ENCODE assay signal across 13 cellular contexts in the genomic region with DNA sequence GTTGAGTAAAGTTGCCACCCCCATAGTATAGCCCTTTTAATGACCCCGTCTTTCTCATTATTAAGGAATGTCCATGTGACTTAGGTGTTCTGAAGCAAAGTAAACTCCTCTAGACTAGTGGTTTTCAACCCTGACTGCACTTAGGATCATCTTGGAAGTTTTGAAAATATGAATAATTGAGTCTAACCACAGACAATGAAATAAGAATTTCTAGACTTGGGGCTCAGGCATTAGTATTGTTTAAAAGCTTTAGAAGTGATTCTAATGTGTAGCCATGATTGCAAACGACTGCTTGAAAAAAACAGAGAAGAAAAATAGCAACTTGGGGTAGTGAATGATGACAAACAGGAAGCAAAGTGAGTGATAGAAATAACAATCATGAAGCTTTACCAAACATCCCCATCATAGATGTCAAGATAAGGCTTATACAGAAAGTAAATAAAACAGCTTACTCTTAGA. TPM values are rescaled to one million over a fixed set of nuclear protein-coding genes. Genes with fewer than 3 reads are reported as not detected.
A peak's percentile ranks its signal among the peaks of the same experiment; 100 is the strongest.
DNase-seq lines count a peak whose midpoint lies in the region; ATAC-seq and TF ChIP-seq lines count a peak whose summit lies in the region.
"Had no signal": no experiment of that assay in that cellular context is flagged by ENCODE, and none has a peak within 500 bp of the region (broad histone marks: within the 10 kb centered on the region; RNA-seq: fewer than 3 reads in every experiment).

No MANE protein-coding gene starts in this region.

- TF ChIP-seq RAD21 in IMR-90 (IDR thresholded peaks at IDR 0.05; ENCODE audit: low read length): no peak

- H3K9ac ChIP-seq in IMR-90 (ENCODE audit: low read depth, low read length): no peak overlapping the region

- H4K91ac ChIP-seq in IMR-90 (ENCODE audit: insufficient read depth, low read depth, low read length): no peak overlapping the region

- H2AK5ac ChIP-seq in IMR-90 (ENCODE audit: low read depth, low read length): no peak overlapping the region

- H3K23ac ChIP-seq in IMR-90 (ENCODE audit: low read depth, low read length): no peak overlapping the region; the same call in 1 of the 2 replicates

- no peak overlapping the region for H2BK120ac ChIP-seq in IMR-90 (ENCODE audit: low read depth, low read length)

- TF ChIP-seq POLR2A in IMR-90 (IDR thresholded peaks at IDR 0.05; ENCODE audit: low read depth, low read length) (no peak), body of pancreas (IDR thresholded peaks at IDR 0.05) (no peak)

- H4K8ac ChIP-seq in IMR-90 (ENCODE audit: low read depth in 2 of 2, low read length in 2 of 2): no peak overlapping the region

- TF ChIP-seq CTCF in IMR-90 (conservative IDR thresholded peaks at IDR 0.05; ENCODE audit: low read depth, low read length): no peak
- no peak for TF ChIP-seq CTCF in body of pancreas (IDR thresholded peaks at IDR 0.05)
- TF ChIP-seq CTCF in left lung (IDR thresholded peaks at IDR 0.05): no peak
- TF ChIP-seq CTCF in right atrium auricular region (IDR thresholded peaks at IDR 0.05): no peak

- no peak overlapping the region for H3K14ac ChIP-seq in IMR-90 (replicated peaks; ENCODE audit: low read depth, low read length)

- dilution Hi-C loops in IMR-90 (cut with HindIII; ENCODE audit: low sequenced_read_pairs, unreplicated experiment): no loop called here

- H3K27ac ChIP-seq in IMR-90 (ENCODE audit: insufficient read depth, low read length) (no peak overlapping the region), body of pancreas (no peak overlapping the region), left lung (no peak overlapping the region), right atrium auricular region (no peak overlapping the region)
- H3K27ac ChIP-seq: skin epidermis had no signal

- H3K9me3 ChIP-seq in IMR-90 (ENCODE audit: control insufficient read depth, insufficient read depth, low read length) (no peaks in the 10 kb centered on the region), body of pancreas (no peaks in the 10 kb centered on the region), left lung (no peaks in the 10 kb centered on the region), right atrium auricular region (peaks cover 0 to 10% of the 10 kb centered on the region in 2 donors)

- no peak overlapping the region for H2AFZ ChIP-seq in IMR-90 (replicated peaks; ENCODE audit: low read length, poor library complexity)

- CTCF ChIA-PET in IMR-90 (lab: Yijun Ruan, JAX): interaction anchor here (1.1 kb wide), 1 partner anchor 10 kb away, joined by 3 read pairs; no protein-coding TSS in a partner anchor

- H3K4ac ChIP-seq in IMR-90 (ENCODE audit: low read depth, low read length): no peak overlapping the region

- H2BK15ac ChIP-seq in IMR-90 (ENCODE audit: low read depth, low read length): no peak overlapping the region

- H3K27me3 ChIP-seq in IMR-90 (ENCODE audit: control insufficient read depth, insufficient read depth, low read length): no peaks in the 10 kb centered on the region
- H3K27me3 ChIP-seq in body of pancreas: no peaks in the 10 kb centered on the region
- no peaks in the 10 kb centered on the region for H3K27me3 ChIP-seq in left lung
- no peaks in the 10 kb centered on the region for H3K27me3 ChIP-seq in right atrium auricular region

- intact Hi-C loops in IMR-90 (cut with micrococcal nuclease): loop anchor here (2.0 kb wide), 1 partner anchor 13 kb away; no protein-coding TSS in a partner anchor
- intact Hi-C loops in body of pancreas (cut with DNase I): no loop called here
- intact Hi-C loops in left lung (cut with DNase I): no loop called here

- DNase-seq in Caki2 (ENCODE audit: low read depth): peak; percentile 75
- DNase-seq in IMR-90: peak; percentile 37
- no peak for DNase-seq in body of pancreas
- no peak for DNase-seq in left lung
- DNase-seq in activated CD4-positive, alpha-beta T cell treated with anti-CD3 and anti-CD28 coated beads for 4 hours: no peak
- DNase-seq in right atrium auricular region (ENCODE audit: low spot score): no peak
- DNase-seq: activated CD4-positive, alpha-beta T cell treated with anti-CD3 and anti-CD28 coated beads, Interleukin-2, amount 50 U/mL, for 48 hours; NCI-H446; trophoblast cell had no signal

- peaks cover 29 to 55% of the 10 kb centered on the region in 2 experiments for H3K79me1 ChIP-seq in IMR-90 (ENCODE audit: low read depth in 1 of 2, low read length in 2 of 2)

- peak overlapping the region; percentile 68 for H2BK5ac ChIP-seq in IMR-90 (ENCODE audit: low read depth, low read length, poor library complexity, severe bottlenecking)

- peaks cover 3% of the 10 kb centered on the region; the same call in 1 of the 2 replicates for H3K36me3 ChIP-seq in IMR-90 (ENCODE audit: control insufficient read depth, insufficient read depth, low read length)
- H3K36me3 ChIP-seq in body of pancreas (replicated peaks in 1 of 2; ENCODE audit: insufficient read depth in 1 of 2, low read depth in 2 of 2): no peaks in the 10 kb centered on the region
- no peaks in the 10 kb centered on the region for H3K36me3 ChIP-seq in left lung
- no peaks in the 10 kb centered on the region for H3K36me3 ChIP-seq in right atrium auricular region

- no peak overlapping the region for H3K18ac ChIP-seq in IMR-90 (ENCODE audit: low read depth, low read length)

- H2BK20ac ChIP-seq in IMR-90 (ENCODE audit: low read depth, low read length): no peak overlapping the region

- peak; percentile 24; the same call in 1 of the 2 replicates for ATAC-seq in IMR-90 (ENCODE audit: low read depth)
- ATAC-seq in body of pancreas: peak; percentile 68
- ATAC-seq in left lung: peak; percentile 33
- no peak for ATAC-seq in HG02884 (IDR thresholded peaks at IDR 0.05; ENCODE audit: unreplicated experiment)
- ATAC-seq in HG03025 (IDR thresholded peaks at IDR 0.05; ENCODE audit: low FRiP score, unreplicated experiment): no peak
- ATAC-seq: SK-N-SH treated with all-trans-retinoic acid at 6 μM for 48 hours had no signal

- H4K5ac ChIP-seq in IMR-90 (ENCODE audit: low read depth, low read length): no peak overlapping the region

- H2AK9ac ChIP-seq in IMR-90 (replicated peaks; ENCODE audit: low read depth, low read length, poor library complexity): no peak overlapping the region

- peaks cover 8% of the 10 kb centered on the region; the same call in 1 of the 2 replicates for H4K20me1 ChIP-seq in IMR-90 (ENCODE audit: insufficient read depth, low read length)

- H3K4me1 ChIP-seq in IMR-90 (ENCODE audit: control insufficient read depth, insufficient read depth, low read length) (peaks cover 5% of the 10 kb centered on the region), body of pancreas (peaks cover 24% of the 10 kb centered on the region), left lung (no peaks in the 10 kb centered on the region), right atrium auricular region (no peaks in the 10 kb centered on the region)

- H3K4me3 ChIP-seq in IMR-90 (ENCODE audit: insufficient read depth, low read depth, low read length) (no peak overlapping the region), body of pancreas (no peak overlapping the region), left lung (no peak overlapping the region), right atrium auricular region (no peak overlapping the region)
- H3K4me3 ChIP-seq: skin epidermis had no signal

- no CpG with 5 or more reads among the region's 2 CpGs for WGBS in IMR-90 (ENCODE audit: extremely low coverage in 2 of 2, insufficient read length in 1 of 2), 2 experiments
- WGBS in body of pancreas, 2 donors: 41 to 47% methylated on average over 2 of the region's 2 CpGs

- in situ Hi-C loops in Caki2 (cut with HindIII; ENCODE audit: low pct_unique_long_range_greater_than_20kb, low sequenced_read_pairs) (no loop called here), IMR-90 (cut with MboI; ENCODE audit: low sequenced_read_pairs) (no loop called here)

- POLR2A ChIA-PET in IMR-90 (lab: Charles Lee; ENCODE audit: unreplicated experiment): no interaction called here

- BruUV-seq in IMR-90 (replicated peaks; lab: Mats Ljungman, UMichigan): no TSS peak

- peaks cover 9% of the 10 kb centered on the region for H3K9me1 ChIP-seq in IMR-90 (ENCODE audit: insufficient read depth, low read length)

- peak overlapping the region; percentile 12; the same call in 1 of the 2 replicates for H3K4me2 ChIP-seq in IMR-90 (ENCODE audit: low read depth, low read length)

- H3K56ac ChIP-seq in IMR-90 (ENCODE audit: extremely low read depth, insufficient read depth, low read length): no peak overlapping the region

TF ChIP-seq in IMR-90, 13 proteins besides CTCF, POLR2A, EP300 and RAD21 (continues in another document):
- TF ChIP-seq MAFK (IDR thresholded peaks at IDR 0.05; ENCODE audit: low read depth, low read length): no peak
- TF ChIP-seq, protein P1, sequence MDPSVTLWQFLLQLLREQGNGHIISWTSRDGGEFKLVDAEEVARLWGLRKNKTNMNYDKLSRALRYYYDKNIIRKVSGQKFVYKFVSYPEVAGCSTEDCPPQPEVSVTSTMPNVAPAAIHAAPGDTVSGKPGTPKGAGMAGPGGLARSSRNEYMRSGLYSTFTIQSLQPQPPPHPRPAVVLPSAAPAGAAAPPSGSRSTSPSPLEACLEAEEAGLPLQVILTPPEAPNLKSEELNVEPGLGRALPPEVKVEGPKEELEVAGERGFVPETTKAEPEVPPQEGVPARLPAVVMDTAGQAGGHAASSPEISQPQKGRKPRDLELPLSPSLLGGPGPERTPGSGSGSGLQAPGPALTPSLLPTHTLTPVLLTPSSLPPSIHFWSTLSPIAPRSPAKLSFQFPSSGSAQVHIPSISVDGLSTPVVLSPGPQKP (IDR thresholded peaks at IDR 0.05; ENCODE audit: borderline replicate concordance, low read depth, low read length): no peak
- TF ChIP-seq NFE2L2 (IDR thresholded peaks at IDR 0.05; ENCODE audit: low read depth, low read length): no peak
- TF ChIP-seq FOS (IDR thresholded peaks at IDR 0.05; ENCODE audit: low read depth, low read length): no peak
- no peak for TF ChIP-seq CEBPB (IDR thresholded peaks at IDR 0.05; ENCODE audit: low read depth, low read length)
- TF ChIP-seq, protein P2, sequence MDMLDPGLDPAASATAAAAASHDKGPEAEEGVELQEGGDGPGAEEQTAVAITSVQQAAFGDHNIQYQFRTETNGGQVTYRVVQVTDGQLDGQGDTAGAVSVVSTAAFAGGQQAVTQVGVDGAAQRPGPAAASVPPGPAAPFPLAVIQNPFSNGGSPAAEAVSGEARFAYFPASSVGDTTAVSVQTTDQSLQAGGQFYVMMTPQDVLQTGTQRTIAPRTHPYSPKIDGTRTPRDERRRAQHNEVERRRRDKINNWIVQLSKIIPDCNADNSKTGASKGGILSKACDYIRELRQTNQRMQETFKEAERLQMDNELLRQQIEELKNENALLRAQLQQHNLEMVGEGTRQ (IDR thresholded peaks at IDR 0.05; ENCODE audit: low read depth, low read length): no peak
- TF ChIP-seq RFX5 (IDR thresholded peaks at IDR 0.05; ENCODE audit: low read depth, low read length): no peak

RNA-seq across cellular contexts. Expression of gene ALCAM, which starts 35.0 kb away (rescaled TPM):
- total RNA-seq in Caki2 (2014; rRNA removed; shearing (Covaris generic); ENCODE audit: low replicate concordance): 46.9 and 49.9 TPM in 2 replicates
- 400 and 423 TPM in 2 replicates for total RNA-seq in IMR-90 (2012; rRNA removed)
- polyA plus RNA-seq in IMR-90 (2012; rRNA removed): 105 and 117 TPM in 2 replicates
- 32.8 and 49.6 TPM in 2 replicates for polyA plus RNA-seq in IMR-90 (2012; cell fraction: cytosol; rRNA removed)
- 29.9 and 107 TPM in 2 replicates for polyA plus RNA-seq in IMR-90 (2012; cell fraction: nucleus; rRNA removed; ENCODE audit: low replicate concordance)
- 10 to 100 TPM; 34.8 to 35.3 TPM for total RNA-seq in body of pancreas
- 100 to 1,000 TPM; 137 to 170 TPM for total RNA-seq in left lung
- 10 to 100 TPM in 1 of 2 donors, 1 to 10 TPM in 1; 3.3 to 16.5 TPM for total RNA-seq in right atrium auricular region

Comparison
In these comparisons a context has a peak if more than half of its experiments do, and no peak if none do; other contexts are left out.
1. DNase-seq: peak in Caki2 (single experiment) and IMR-90 (single experiment); none in body of pancreas (0 of 4), left lung (0 of 2), activated CD4-positive, alpha-beta T cell treated with anti-CD3 and anti-CD28 coated beads for 4 hours (0 of 2) and right atrium auricular region (single experiment).
2. ATAC-seq: peak in IMR-90 (single experiment), body of pancreas (single experiment) and left lung (single experiment); none in HG02884 (single experiment) and HG03025 (single experiment).